ENCODE assay signal across 8 cellular contexts in the genomic region with DNA sequence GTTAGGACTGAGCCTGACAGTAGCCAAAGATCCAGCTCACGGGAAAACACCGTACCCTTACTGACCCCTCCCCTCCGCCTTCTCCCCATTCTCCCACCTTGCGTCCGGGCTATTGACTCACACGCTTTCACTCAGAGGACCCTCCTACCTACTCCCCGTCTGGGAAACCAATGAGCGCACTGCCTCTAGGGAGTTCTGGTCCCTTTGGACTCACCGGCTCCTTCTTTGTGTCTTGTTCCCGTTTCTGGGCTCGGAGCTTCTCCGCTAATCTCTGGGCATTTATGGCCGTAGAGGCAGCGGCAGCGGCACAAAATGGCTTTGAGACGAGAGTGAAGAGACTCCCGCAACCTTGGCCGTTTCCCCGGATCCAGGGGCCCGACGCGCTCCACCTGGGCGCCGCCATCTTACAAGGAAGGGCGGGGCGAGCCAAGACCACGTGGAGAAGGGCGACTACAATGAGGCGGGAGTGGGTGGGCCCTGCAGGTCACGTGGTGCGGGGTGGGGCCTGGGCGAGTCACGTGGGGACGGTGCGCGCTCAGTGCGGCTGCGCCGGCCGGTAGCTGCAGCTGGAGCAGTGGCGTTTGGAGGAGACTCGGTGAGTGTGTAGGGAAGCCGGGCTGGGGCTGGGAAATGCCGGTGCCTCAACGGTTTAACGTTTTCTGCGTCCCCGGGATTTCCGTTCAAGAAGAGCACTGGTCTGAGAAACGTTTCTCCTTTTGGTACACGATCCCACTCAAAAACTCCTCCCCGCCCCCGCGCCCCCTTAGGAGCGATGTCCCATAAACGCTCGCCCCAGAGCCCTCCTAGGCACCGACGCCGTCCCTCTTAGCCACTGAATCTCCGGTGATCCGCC. TPM values are rescaled to one million over a fixed set of nuclear protein-coding genes. Genes with fewer than 3 reads are reported as not detected.
DNase-seq lines count a peak whose midpoint lies in the region; ATAC-seq and TF ChIP-seq lines count a peak whose summit lies in the region.

Gene FAM118B (plus strand): TSS at position 547 of the 853 bp plus-strand sequence. CDS start 23,220 bp downstream, outside the sequence.
Gene RPUSD4 (minus strand): TSS at position 415 of the 853 bp plus-strand sequence. CDS start 12 bp downstream, at position 403.

- H3K9ac ChIP-seq in BLaER1 treated with 17β-estradiol and CSF1 and Interleukin-3, amounts not matched to agents 10 nM and 100 nM = peak within 1 kb of the TSS; percentile 74 to 94 (median 87)
- H3K9ac ChIP-seq in colonic mucosa (ENCODE audit: low read depth in 2 of 2, low read length in 2 of 2) = peak within 1 kb of the TSS; percentile 90 to 98

- peak; percentile 96 for ATAC-seq in GM19328 (IDR thresholded peaks at IDR 0.05; ENCODE audit: unreplicated experiment)
- ATAC-seq in HG03469 (IDR thresholded peaks at IDR 0.05; ENCODE audit: unreplicated experiment) = peak; percentile 84
- ATAC-seq in left colon = peak; percentile 85

- peak within 1 kb of the TSS; percentile 57 to 90 (median 85); a peak in 21 of 22 replicates for H3K27ac ChIP-seq in BLaER1 treated with 17β-estradiol and CSF1 and Interleukin-3, amounts not matched to agents 10 nM and 100 nM
- peak within 1 kb of the TSS; percentile 70 for H3K27ac ChIP-seq in colonic mucosa

- peaks cover 31 to 42% (median 38%) of the 10 kb centered on the region in 11 experiments for H3K36me3 ChIP-seq in BLaER1 treated with 17β-estradiol and CSF1 and Interleukin-3, amounts not matched to agents 10 nM and 100 nM
- H3K36me3 ChIP-seq in colonic mucosa = no peaks in the 10 kb centered on the region

- no peaks in the 10 kb centered on the region for H3K27me3 ChIP-seq in BLaER1 treated with 17β-estradiol and CSF1 and Interleukin-3, amounts not matched to agents 10 nM and 100 nM
- no peaks in the 10 kb centered on the region for H3K27me3 ChIP-seq in colonic mucosa

- H4K20me1 ChIP-seq in BLaER1 treated with 17β-estradiol and CSF1 and Interleukin-3, amounts not matched to agents 10 nM and 100 nM = peaks cover 0 to 50% (median 11%) of the 10 kb centered on the region in 11 experiments; a peak in 11 of 22 replicates

- peaks cover 23 to 56% (median 30%) of the 10 kb centered on the region in 10 experiments for H3K4me1 ChIP-seq in BLaER1 treated with 17β-estradiol and CSF1 and Interleukin-3, amounts not matched to agents 10 nM and 100 nM
- H3K4me1 ChIP-seq in colonic mucosa = peaks cover 3% of the 10 kb centered on the region

- H3K4me3 ChIP-seq in BLaER1 treated with 17β-estradiol and CSF1 and Interleukin-3, amounts not matched to agents 10 nM and 100 nM = peak within 1 kb of the TSS; percentile 79 to 97 (median 88)
- peak within 1 kb of the TSS; percentile 88 for H3K4me3 ChIP-seq in colonic mucosa

- intact Hi-C loops in colonic mucosa (cut with DNase I) (loop anchor here (5.0 kb wide), 1 partner anchor 56 kb away; the partner anchor contains the start of genes FOXRED1 and SRPRA), left colon (cut with DNase I, micrococcal nuclease) (no loop called here)

- peak within 1 kb of the TSS; percentile 85 to 98 (median 95) for H3K4me2 ChIP-seq in BLaER1 treated with 17β-estradiol and CSF1 and Interleukin-3, amounts not matched to agents 10 nM and 100 nM

- H3K9me3 ChIP-seq in BLaER1 treated with 17β-estradiol and CSF1 and Interleukin-3, amounts not matched to agents 10 nM and 100 nM (replicated peaks in 1 of 11) = no peaks in the 10 kb centered on the region
- no peaks in the 10 kb centered on the region for H3K9me3 ChIP-seq in colonic mucosa

- DNase-seq in NCI-H526 (lab: John Stamatoyannopoulos, UW) (peak; percentile 99 to 100), colonic mucosa (peak; percentile 99), left colon (peak; percentile 98 to 99)
- DNase-seq in activated CD4-positive, alpha-beta T cell treated with anti-CD3 and anti-CD28 coated beads for 48 hours = peak; percentile 99
- peak; percentile 98 to 99 for DNase-seq in stimulated activated CD4-positive, alpha-beta T cell treated with anti-CD3 and anti-CD28 coated beads, Interleukin-1b, Interleukin-23, amount 100 ng/mL, for 4 hours (ENCODE audit: low read depth in 2 of 2)

- no peak for TF ChIP-seq CTCF in colonic mucosa (IDR thresholded peaks at IDR 0.05)

RNA-seq across cellular contexts. Expression of gene FAM118B, which starts in this region (rescaled TPM):
- total RNA-seq in colonic mucosa (10 to 100 TPM; 57.9 to 58.3 TPM), left colon (10 to 100 TPM; 47.4 to 61.7 TPM)

RNA-seq across cellular contexts. Expression of gene RPUSD4, which starts in this region (rescaled TPM):
- 10 to 100 TPM; 14.4 to 25.1 TPM for total RNA-seq in colonic mucosa
- total RNA-seq in left colon = 10 to 100 TPM; 15.9 to 16.1 TPM

Comparison
In these comparisons a context has a peak if more than half of its experiments do, and no peak if none do; other contexts are left out.
1. Peak in every context shown above with its lines: DNase-seq, ATAC-seq, H3K4me3 ChIP-seq and H3K27ac ChIP-seq.